35 cellular contexts compared by ENCODE assay signal in genomic region chr2:173058097-173058496, GRCh38. TPM values are rescaled to one million over a fixed set of nuclear protein-coding genes. Genes with fewer than 3 reads are reported as not detected.
DNase-seq lines count a peak whose midpoint lies in the region; ATAC-seq and TF ChIP-seq lines count a peak whose summit lies in the region.
"Had no signal": no experiment of that assay in that cellular context is flagged by ENCODE, and none has a peak within 500 bp of the region (broad histone marks: within the 10 kb centered on the region; RNA-seq: fewer than 3 reads in every experiment).

No MANE protein-coding gene starts in this region.

- DNase-seq in left ventricle myocardium superior = no peak
- DNase-seq in Right ventricle myocardium superior = no peak
- peak; percentile 26 for DNase-seq in adipocyte (ENCODE audit: low read depth)
- DNase-seq in fibroblast of villous mesenchyme (ENCODE audit: low read depth) = peak; percentile 45
- DNase-seq in SIG-M5 (lab: John Stamatoyannopoulos, UW) = no peak
- DNase-seq in T-helper 17 cell = no peak
- DNase-seq: activated CD4-positive, alpha-beta T cell treated with anti-CD3 and anti-CD28 coated beads for 36 hours; aorta; CD4-positive, alpha-beta T cell; central memory CD4-positive, alpha-beta T cell; DND-41; erythroblast; HCEC 1CT; left colon; NCI-H146; NCI-H226; NCI-H69; pancreas; PC-9; SHP77 treated with DMSO at 0.1 percent for 48 hours; stimulated activated CD4-positive, alpha-beta T cell treated with anti-CD3 and anti-CD28 coated beads, Interleukin-12 subunit alpha, Interleukin-12 subunit beta, amount 100 ng/mL, for 4 hours; stimulated activated CD4-positive, alpha-beta T cell treated with anti-CD3 and anti-CD28 coated beads, Interleukin-2, amount 100 ng/mL, for 48 hours; stimulated activated naive CD8-positive, alpha-beta T cell treated with anti-CD3 and anti-CD28 coated beads, Interleukin-15, amount 100 ng/mL, for 72 hours; T-helper 9 cell; thyroid gland had no signal

- intact Hi-C loops in left ventricle myocardium superior (cut with micrococcal nuclease) = no loop called here
- intact Hi-C loops in Right ventricle myocardium superior (cut with DNase I) = no loop called here

- H3K27ac ChIP-seq in skeletal muscle tissue (ENCODE audit: low read depth, low read length) = no peak overlapping the region
- H3K27ac ChIP-seq: pancreas, PC-9, right atrium auricular region, thyroid gland, VCaP had no signal

- H3K36me3 Mint-ChIP-seq in T-helper 17 cell (ENCODE audit: low read depth) = no peaks in the 10 kb centered on the region
- H3K36me3 Mint-ChIP-seq: activated naive CD4-positive, alpha-beta T cell treated with anti-CD3 and anti-CD28 coated beads, Interleukin-2, amount 50 U/mL, for 24 hours; IgD-negative memory B cell; memory B cell had no signal

- H3K36me3 ChIP-seq in adipocyte (ENCODE audit: control insufficient read depth, insufficient read depth, low read length, severe bottlenecking) (no peaks in the 10 kb centered on the region), skeletal muscle tissue (ENCODE audit: control insufficient read depth in 3 of 3, insufficient read depth in 3 of 3, low read length in 3 of 3) (no peaks in the 10 kb centered on the region)
- H3K36me3 ChIP-seq: pancreas, right atrium auricular region, thyroid gland, vagina had no signal

- no peaks in the 10 kb centered on the region for H3K4me1 Mint-ChIP-seq in T-helper 17 cell
- H3K4me1 Mint-ChIP-seq: activated CD4-positive, alpha-beta T cell treated with anti-CD3 and anti-CD28 coated beads for 36 hours; activated naive CD4-positive, alpha-beta T cell treated with anti-CD3 and anti-CD28 coated beads, Interleukin-2, amount 50 U/mL, for 24 hours; activated T-helper 17 cell treated with anti-CD3 and anti-CD28 coated beads, Interleukin-2, amount 50 U/mL, for 72 hours; stimulated activated naive CD8-positive, alpha-beta T cell treated with anti-CD3 and anti-CD28 coated beads, Interleukin-15, amount 100 ng/mL, for 72 hours had no signal

- H3K4me3 ChIP-seq in adipocyte (ENCODE audit: low read length) = peak overlapping the region; percentile 9
- H3K4me3 ChIP-seq in fibroblast of villous mesenchyme (ENCODE audit: low read depth, low read length) = no peak overlapping the region
- peak overlapping the region in 2 of 3 donors; percentile 8 to 9 for H3K4me3 ChIP-seq in skeletal muscle tissue (ENCODE audit: low read length in 3 of 3)
- H3K4me3 ChIP-seq: pancreas, PC-9, right atrium auricular region, thyroid gland, vagina had no signal

- H3K4me3 Mint-ChIP-seq in T-helper 17 cell = no peak overlapping the region
- H3K4me3 Mint-ChIP-seq: activated CD4-positive, alpha-beta T cell treated with anti-CD3 and anti-CD28 coated beads for 36 hours; activated naive CD4-positive, alpha-beta T cell treated with anti-CD3 and anti-CD28 coated beads, Interleukin-2, amount 50 U/mL, for 24 hours; activated T-helper 17 cell treated with anti-CD3 and anti-CD28 coated beads, Interleukin-2, amount 50 U/mL, for 72 hours; CD4-positive, alpha-beta T cell; memory B cell; neural crest cell; stimulated activated naive CD8-positive, alpha-beta T cell treated with anti-CD3 and anti-CD28 coated beads, Interleukin-15, amount 100 ng/mL, for 72 hours had no signal

- no peak for TF ChIP-seq CTCF in fibroblast of villous mesenchyme (IDR thresholded peaks at IDR 0.05; ENCODE audit: insufficient read depth, low read depth, low read length)

- ATAC-seq in left ventricle myocardium superior (peak; percentile 49), Right ventricle myocardium superior (ENCODE audit: poor library complexity) (no peak), GM21526 (IDR thresholded peaks at IDR 0.05; ENCODE audit: low FRiP score, unreplicated experiment) (no peak), T-helper 17 cell (no peak)
- ATAC-seq: activated CD4-positive, alpha-beta T cell treated with anti-CD3 and anti-CD28 coated beads for 36 hours; activated T-helper 17 cell treated with anti-CD3 and anti-CD28 coated beads, Interleukin-2, amount 50 U/mL, for 72 hours; left colon; stimulated activated naive CD8-positive, alpha-beta T cell treated with anti-CD3 and anti-CD28 coated beads, Interleukin-15, amount 100 ng/mL, for 72 hours had no signal

- no peak overlapping the region for H3K27ac Mint-ChIP-seq in T-helper 17 cell
- H3K27ac Mint-ChIP-seq: activated CD4-positive, alpha-beta T cell treated with anti-CD3 and anti-CD28 coated beads for 36 hours; activated naive CD4-positive, alpha-beta T cell treated with anti-CD3 and anti-CD28 coated beads, Interleukin-2, amount 50 U/mL, for 24 hours; activated T-helper 17 cell treated with anti-CD3 and anti-CD28 coated beads, Interleukin-2, amount 50 U/mL, for 72 hours; CD4-positive, alpha-beta T cell; IgD-negative memory B cell; stimulated activated naive CD8-positive, alpha-beta T cell treated with anti-CD3 and anti-CD28 coated beads, Interleukin-15, amount 100 ng/mL, for 72 hours had no signal

- H3K4me1 ChIP-seq in adipocyte (ENCODE audit: control insufficient read depth, insufficient read depth, low read length) (peaks cover 39% of the 10 kb centered on the region), skeletal muscle tissue (ENCODE audit: control insufficient read depth in 3 of 3, insufficient read depth in 3 of 3, low read length in 3 of 3) (peaks cover 0 to 10% (median 7%) of the 10 kb centered on the region in 3 donors)
- H3K4me1 ChIP-seq: pancreas had no signal

- H3K27me3 ChIP-seq in adipocyte (replicated peaks; ENCODE audit: control insufficient read depth, insufficient read depth, low read length) = no peaks in the 10 kb centered on the region
- H3K27me3 ChIP-seq in skeletal muscle tissue (ENCODE audit: control insufficient read depth in 3 of 3, insufficient read depth in 3 of 3, low read length in 3 of 3) = no peaks in the 10 kb centered on the region
- H3K27me3 ChIP-seq: pancreas, right atrium auricular region, thyroid gland, vagina had no signal

- peaks cover 45% of the 10 kb centered on the region for H3K27me3 Mint-ChIP-seq in T-helper 17 cell

- no peaks in the 10 kb centered on the region for H3K9me3 ChIP-seq in adipocyte (ENCODE audit: control insufficient read depth, low read length)
- H3K9me3 ChIP-seq in skeletal muscle tissue (ENCODE audit: control insufficient read depth in 3 of 3, low read length in 3 of 3) = no peaks in the 10 kb centered on the region
- H3K9me3 ChIP-seq in T-helper 17 cell (ENCODE audit: control insufficient read depth, low read length, poor library complexity, severe bottlenecking) = no peaks in the 10 kb centered on the region
- H3K9me3 ChIP-seq: pancreas, right atrium auricular region, thyroid gland, vagina had no signal

- H3K9ac ChIP-seq in adipocyte (ENCODE audit: low read length) (no peak overlapping the region), skeletal muscle tissue (ENCODE audit: low read depth in 1 of 3, low read length in 3 of 3) (no peak overlapping the region)

RNA-seq across cellular contexts. Expression of gene MAP3K20, which starts 17.5 kb away (rescaled TPM):
- total RNA-seq in left ventricle myocardium superior (429 TPM), Right ventricle myocardium superior (402 TPM), fibroblast of villous mesenchyme (90.2 and 136 TPM in 2 replicates), skeletal muscle tissue (52.7 TPM), T-helper 17 cell (1 to 10 TPM; 1.7 to 4.1 TPM)

Comparison
In these comparisons a context has a peak if more than half of its experiments do, and no peak if none do; other contexts are left out.
1. DNase-seq: peak in adipocyte (single experiment) and fibroblast of villous mesenchyme (single experiment); none in left ventricle myocardium superior (single experiment), Right ventricle myocardium superior (single experiment), SIG-M5 (single experiment) and T-helper 17 cell (0 of 3).
2. RNA of gene MAP3K20, which starts 17.5 kb away (total RNA-seq): 429 TPM in left ventricle myocardium superior (single experiment), 402 TPM in Right ventricle myocardium superior (single experiment), 90.2 to 136 TPM in fibroblast of villous mesenchyme and 52.7 TPM in skeletal muscle tissue (single experiment); 1.7 to 4.1 TPM in T-helper 17 cell; every median in the first group is over 10 times any median in the second.